ENCODE assay signal across 24 cellular contexts in the genomic region with DNA sequence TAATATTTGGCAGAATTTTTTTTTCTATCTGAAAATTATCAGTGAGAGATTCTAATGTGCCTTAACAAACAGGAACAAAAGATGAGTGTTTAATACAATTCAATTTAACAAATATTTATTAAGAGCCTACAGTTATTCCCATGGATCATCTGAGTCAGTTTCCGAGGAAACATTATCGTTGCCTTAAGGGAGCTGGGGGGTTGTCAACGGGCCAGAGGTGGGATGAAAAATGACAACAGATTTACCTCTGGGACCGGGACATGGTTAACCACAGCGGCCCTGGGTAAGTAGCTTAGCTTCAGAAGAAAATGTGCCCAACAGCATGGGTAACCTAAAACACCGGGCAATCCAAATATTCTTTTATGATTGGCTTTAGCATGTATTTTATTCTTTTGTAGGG.
DNase-seq lines count a peak whose midpoint lies in the region; ATAC-seq and TF ChIP-seq lines count a peak whose summit lies in the region.
"Had no signal": no experiment of that assay in that cellular context is flagged by ENCODE, and none has a peak within 500 bp of the region (broad histone marks: within the 10 kb centered on the region; RNA-seq: fewer than 3 reads in every experiment).

No MANE protein-coding gene starts in this region.

- H3K4me3 Mint-ChIP-seq in activated CD4-positive, alpha-beta T cell treated with anti-CD3 and anti-CD28 coated beads for 36 hours = peak overlapping the region; percentile 26
- no peak overlapping the region for H3K4me3 Mint-ChIP-seq in activated CD4-positive, alpha-beta T cell treated with anti-CD3 and anti-CD28 coated beads, Interleukin-2, amount 10 ng/mL, durations not matched to agents 7 days and 5 days
- no peak overlapping the region for H3K4me3 Mint-ChIP-seq in stimulated activated memory B cell treated with anti-CD40 and anti-IgM and Interleukin-4, amounts not matched to agents 10 μg/mL and 1 μg/mL and 100 μg/mL, for 72 hours
- H3K4me3 Mint-ChIP-seq in MCF 10A (ENCODE audit: unreplicated experiment) = no peak overlapping the region
- H3K4me3 Mint-ChIP-seq: activated CD8-positive, alpha-beta memory T cell treated with anti-CD3 and anti-CD28 coated beads, Interleukin-2, amount 10 ng/mL, durations not matched to agents 7 days and 5 days; activated T-helper 17 cell treated with anti-CD3 and anti-CD28 coated beads, Interleukin-2, amount 50 U/mL, for 72 hours; CD8-positive, alpha-beta T cell; neural progenitor cell had no signal

- H3K27me3 Mint-ChIP-seq in activated CD4-positive, alpha-beta T cell treated with anti-CD3 and anti-CD28 coated beads for 36 hours = no peaks in the 10 kb centered on the region
- no peaks in the 10 kb centered on the region for H3K27me3 Mint-ChIP-seq in activated CD4-positive, alpha-beta T cell treated with anti-CD3 and anti-CD28 coated beads, Interleukin-2, amount 10 ng/mL, durations not matched to agents 7 days and 5 days
- peaks cover under 1% of the 10 kb centered on the region for H3K27me3 Mint-ChIP-seq in stimulated activated memory B cell treated with anti-CD40 and anti-IgM and Interleukin-4, amounts not matched to agents 10 μg/mL and 1 μg/mL and 100 μg/mL, for 72 hours
- peaks cover 17% of the 10 kb centered on the region for H3K27me3 Mint-ChIP-seq in MCF 10A (ENCODE audit: insufficient read depth, unreplicated experiment)
- H3K27me3 Mint-ChIP-seq: activated CD8-positive, alpha-beta memory T cell treated with anti-CD3 and anti-CD28 coated beads, Interleukin-2, amount 10 ng/mL, durations not matched to agents 7 days and 5 days; activated T-helper 17 cell treated with anti-CD3 and anti-CD28 coated beads, Interleukin-2, amount 50 U/mL, for 72 hours had no signal

- H3K27ac Mint-ChIP-seq in activated CD4-positive, alpha-beta T cell treated with anti-CD3 and anti-CD28 coated beads for 36 hours = no peak overlapping the region
- no peak overlapping the region for H3K27ac Mint-ChIP-seq in activated CD4-positive, alpha-beta T cell treated with anti-CD3 and anti-CD28 coated beads, Interleukin-2, amount 10 ng/mL, durations not matched to agents 7 days and 5 days
- peak overlapping the region; percentile 78 for H3K27ac Mint-ChIP-seq in stimulated activated memory B cell treated with anti-CD40 and anti-IgM and Interleukin-4, amounts not matched to agents 10 μg/mL and 1 μg/mL and 100 μg/mL, for 72 hours
- H3K27ac Mint-ChIP-seq in MCF 10A (ENCODE audit: low read depth, unreplicated experiment) = no peak overlapping the region
- H3K27ac Mint-ChIP-seq: activated CD8-positive, alpha-beta memory T cell treated with anti-CD3 and anti-CD28 coated beads, Interleukin-2, amount 10 ng/mL, durations not matched to agents 7 days and 5 days; activated T-helper 17 cell treated with anti-CD3 and anti-CD28 coated beads, Interleukin-2, amount 50 U/mL, for 72 hours; CD8-positive, alpha-beta T cell had no signal

- CTCF ChIA-PET in activated CD4-positive, alpha-beta T cell treated with anti-CD3 and anti-CD28 coated beads for 36 hours (lab: Charles Lee) = no interaction called here
- CTCF ChIA-PET in activated CD4-positive, alpha-beta T cell treated with anti-CD3 and anti-CD28 coated beads, Interleukin-2, amount 10 ng/mL, durations not matched to agents 7 days and 5 days (lab: Charles Lee) = no interaction called here
- CTCF ChIA-PET in MCF 10A (lab: Yijun Ruan, JAX) = interaction anchor here (1.4 to 16.0 kb wide), 2 partner anchors 10 to 85 kb away, joined by 4 to 233 read pairs; no protein-coding TSS in a partner anchor

- H3K27me3 ChIP-seq in WERI-Rb-1 (ENCODE audit: insufficient read depth, low read depth, severe bottlenecking) = no peaks in the 10 kb centered on the region
- H3K27me3 ChIP-seq: neural progenitor cell, right atrium auricular region, suprapubic skin had no signal

- no peaks in the 10 kb centered on the region for H3K9me3 ChIP-seq in KOPT-K1 (ENCODE audit: insufficient read depth, low read length, poor library complexity, severe bottlenecking)
- no peaks in the 10 kb centered on the region for H3K9me3 ChIP-seq in WERI-Rb-1 (ENCODE audit: severe bottlenecking)
- H3K9me3 ChIP-seq: esophagus squamous epithelium, right atrium auricular region, suprapubic skin had no signal

- H3K4me1 Mint-ChIP-seq in activated CD4-positive, alpha-beta T cell treated with anti-CD3 and anti-CD28 coated beads for 36 hours = no peaks in the 10 kb centered on the region
- no peaks in the 10 kb centered on the region for H3K4me1 Mint-ChIP-seq in activated CD4-positive, alpha-beta T cell treated with anti-CD3 and anti-CD28 coated beads, Interleukin-2, amount 10 ng/mL, durations not matched to agents 7 days and 5 days
- H3K4me1 Mint-ChIP-seq in stimulated activated memory B cell treated with anti-CD40 and anti-IgM and Interleukin-4, amounts not matched to agents 10 μg/mL and 1 μg/mL and 100 μg/mL, for 72 hours = peaks cover 87% of the 10 kb centered on the region
- H3K4me1 Mint-ChIP-seq in MCF 10A (ENCODE audit: insufficient read depth, unreplicated experiment) = peaks cover 12% of the 10 kb centered on the region
- H3K4me1 Mint-ChIP-seq: activated CD8-positive, alpha-beta memory T cell treated with anti-CD3 and anti-CD28 coated beads, Interleukin-2, amount 10 ng/mL, durations not matched to agents 7 days and 5 days; activated T-helper 17 cell treated with anti-CD3 and anti-CD28 coated beads, Interleukin-2, amount 50 U/mL, for 72 hours had no signal

- intact Hi-C loops in activated CD4-positive, alpha-beta T cell treated with anti-CD3 and anti-CD28 coated beads for 36 hours (cut with DNase I, micrococcal nuclease) = no loop called here
- intact Hi-C loops in MCF 10A (cut with micrococcal nuclease) = no loop called here

- POLR2A ChIA-PET in activated CD4-positive, alpha-beta T cell treated with anti-CD3 and anti-CD28 coated beads for 36 hours (lab: Charles Lee) = no interaction called here
- POLR2A ChIA-PET in activated CD4-positive, alpha-beta T cell treated with anti-CD3 and anti-CD28 coated beads, Interleukin-2, amount 10 ng/mL, durations not matched to agents 7 days and 5 days (lab: Charles Lee) = no interaction called here
- POLR2A ChIA-PET in MCF 10A (lab: Yijun Ruan, JAX) = no interaction called here

- H3K36me3 Mint-ChIP-seq in activated CD4-positive, alpha-beta T cell treated with anti-CD3 and anti-CD28 coated beads for 36 hours (ENCODE audit: low read depth) = peaks cover 6% of the 10 kb centered on the region
- no peaks in the 10 kb centered on the region for H3K36me3 Mint-ChIP-seq in activated CD4-positive, alpha-beta T cell treated with anti-CD3 and anti-CD28 coated beads, Interleukin-2, amount 10 ng/mL, durations not matched to agents 7 days and 5 days (ENCODE audit: low read depth)
- H3K36me3 Mint-ChIP-seq in stimulated activated memory B cell treated with anti-CD40 and anti-IgM and Interleukin-4, amounts not matched to agents 10 μg/mL and 1 μg/mL and 100 μg/mL, for 72 hours = no peaks in the 10 kb centered on the region
- no peaks in the 10 kb centered on the region for H3K36me3 Mint-ChIP-seq in MCF 10A (ENCODE audit: insufficient read depth, unreplicated experiment)
- H3K36me3 Mint-ChIP-seq: activated CD8-positive, alpha-beta memory T cell treated with anti-CD3 and anti-CD28 coated beads, Interleukin-2, amount 10 ng/mL, durations not matched to agents 7 days and 5 days; CD8-positive, alpha-beta T cell; neural progenitor cell had no signal

- no peak overlapping the region for H3K4me3 ChIP-seq in WERI-Rb-1 (ENCODE audit: low read depth, low read length)
- H3K4me3 ChIP-seq: esophagus squamous epithelium, neural progenitor cell, right atrium auricular region, suprapubic skin had no signal

- TF ChIP-seq CTCF in WERI-Rb-1 (IDR thresholded peaks at IDR 0.05; ENCODE audit: low read depth, low read length) (no peak), MCF 10A (IDR thresholded peaks at IDR 0.05; ENCODE audit: unreplicated experiment) (no peak)

- H3K36me3 ChIP-seq in KOPT-K1 (ENCODE audit: insufficient read depth, low read length) = no peaks in the 10 kb centered on the region
- no peaks in the 10 kb centered on the region for H3K36me3 ChIP-seq in WERI-Rb-1
- H3K36me3 ChIP-seq: esophagus squamous epithelium, neural progenitor cell, right atrium auricular region, suprapubic skin had no signal

- no peaks in the 10 kb centered on the region for H3K9me3 Mint-ChIP-seq in activated CD4-positive, alpha-beta T cell treated with anti-CD3 and anti-CD28 coated beads for 36 hours (ENCODE audit: low read depth)
- H3K9me3 Mint-ChIP-seq in activated CD4-positive, alpha-beta T cell treated with anti-CD3 and anti-CD28 coated beads, Interleukin-2, amount 10 ng/mL, durations not matched to agents 7 days and 5 days = no peaks in the 10 kb centered on the region
- H3K9me3 Mint-ChIP-seq in stimulated activated memory B cell treated with anti-CD40 and anti-IgM and Interleukin-4, amounts not matched to agents 10 μg/mL and 1 μg/mL and 100 μg/mL, for 72 hours = no peaks in the 10 kb centered on the region
- H3K9me3 Mint-ChIP-seq in MCF 10A (ENCODE audit: unreplicated experiment) = no peaks in the 10 kb centered on the region
- H3K9me3 Mint-ChIP-seq: activated T-helper 17 cell treated with anti-CD3 and anti-CD28 coated beads, Interleukin-2, amount 50 U/mL, for 72 hours; CD8-positive, alpha-beta T cell; neural progenitor cell had no signal

- no peak for DNase-seq in activated CD4-positive, alpha-beta T cell treated with anti-CD3 and anti-CD28 coated beads for 36 hours
- DNase-seq in activated CD4-positive, alpha-beta T cell treated with anti-CD3 and anti-CD28 coated beads, Interleukin-2, amount 10 ng/mL, durations not matched to agents 7 days and 5 days = no peak
- DNase-seq in WERI-Rb-1 (peak; percentile 18), MCF 10A (ENCODE audit: unreplicated experiment) (no peak)
- DNase-seq: 8988T; activated CD8-positive, alpha-beta memory T cell treated with anti-CD3 and anti-CD28 coated beads, Interleukin-2, amount 10 ng/mL, durations not matched to agents 7 days and 5 days; CD8-positive, alpha-beta T cell; esophagus squamous epithelium; NCI-H1092; NCI-H1694 treated with DMSO at 0.1 percent for 48 hours; NCI-H2171; NCI-H510A treated with DMSO at 0.1 percent for 48 hours; NK-92 treated with Interleukin-12 subunit alpha and Interleukin-12 subunit beta, amount 100 ng/mL, for 24 hours; SHP77; T1000 had no signal

- BruUV-seq in MCF 10A (replicated peaks; lab: Mats Ljungman, UMichigan) = no TSS peak

- no peak for ATAC-seq in activated CD4-positive, alpha-beta T cell treated with anti-CD3 and anti-CD28 coated beads for 36 hours
- no peak for ATAC-seq in stimulated activated memory B cell treated with anti-CD40 and anti-IgM and Interleukin-4, amounts not matched to agents 10 μg/mL and 1 μg/mL and 100 μg/mL, for 72 hours
- ATAC-seq in HG03378 (IDR thresholded peaks at IDR 0.05; ENCODE audit: unreplicated experiment) (no peak), HG03135 (IDR thresholded peaks at IDR 0.05; ENCODE audit: unreplicated experiment) (no peak)
- ATAC-seq: activated CD8-positive, alpha-beta memory T cell treated with anti-CD3 and anti-CD28 coated beads, Interleukin-2, amount 10 ng/mL, durations not matched to agents 7 days and 5 days; activated T-helper 17 cell treated with anti-CD3 and anti-CD28 coated beads, Interleukin-2, amount 50 U/mL, for 72 hours; CD8-positive, alpha-beta T cell had no signal

- H3K27ac ChIP-seq in KOPT-K1 (ENCODE audit: low read depth, low read length, poor library complexity, severe bottlenecking) = peak overlapping the region; percentile 69
- no peak overlapping the region for H3K27ac ChIP-seq in WERI-Rb-1
- H3K27ac ChIP-seq: esophagus squamous epithelium, neural progenitor cell, parathyroid adenoma, right atrium auricular region, suprapubic skin had no signal
